1 cellular context compared by ENCODE assay signal in genomic region chr9:131630206-131630831, GRCh38.
TF ChIP-seq lines count a peak whose summit lies in the region.

No MANE protein-coding gene starts in this region.

TF ChIP-seq in GM12878, 131 proteins besides CTCF, POLR2A, EP300 and RAD21 (continued from another document):
- no peak; the same call in 1 of the 2 replicates for TF ChIP-seq NKRF (conservative IDR thresholded peaks at IDR 0.05)
- TF ChIP-seq TCF7 (IDR thresholded peaks at IDR 0.05; ENCODE audit: borderline replicate concordance): peak; percentile 59; the same call in 1 of the 2 replicates
- TF ChIP-seq ZZZ3 (IDR thresholded peaks at IDR 0.05; ENCODE audit: control insufficient read depth, insufficient read length, low read depth): no peak
- TF ChIP-seq SMC3 (IDR thresholded peaks at IDR 0.05; ENCODE audit: borderline replicate concordance, low read length): peak; percentile 12; the same call in 1 of the 2 replicates
- TF ChIP-seq IKZF1 (conservative IDR thresholded peaks at IDR 0.05): peak; percentile 99
- peak; percentile 63; the same call in 1 of the 2 replicates for TF ChIP-seq PML (IDR thresholded peaks at IDR 0.05; ENCODE audit: low read length)
- peak in 1 of 2 experiments; percentile 98; a peak in 2 of 4 replicates for TF ChIP-seq ETV6 (conservative IDR thresholded peaks at IDR 0.05 in 1 of 2, IDR thresholded peaks at IDR 0.05 in 1 of 2; ENCODE audit: borderline replicate concordance in 1 of 2, low read depth in 1 of 2)
- TF ChIP-seq ZBTB40 (IDR thresholded peaks at IDR 0.05; ENCODE audit: borderline replicate concordance): no peak
- peak; percentile 74 for TF ChIP-seq NR2F1 (conservative IDR thresholded peaks at IDR 0.05)
- TF ChIP-seq CREB1 (IDR thresholded peaks at IDR 0.05; ENCODE audit: low read depth): peak; percentile 83
- TF ChIP-seq ATF7 (IDR thresholded peaks at IDR 0.05; ENCODE audit: low read depth): peak; percentile 94
- peak; percentile 77 for TF ChIP-seq E2F8 (IDR thresholded peaks at IDR 0.05; ENCODE audit: low read depth, partially characterized antibody)
- TF ChIP-seq TCF3 (IDR thresholded peaks at IDR 0.05; ENCODE audit: borderline replicate concordance, insufficient read depth, low read depth, low read length): peak; percentile 77
- peak; percentile 91 for TF ChIP-seq DPF2 (IDR thresholded peaks at IDR 0.05)
- peak; percentile 85 for TF ChIP-seq ZNF687 (IDR thresholded peaks at IDR 0.05)
- peak; percentile 99 for TF ChIP-seq EED (IDR thresholded peaks at IDR 0.05; ENCODE audit: low read depth)
- no peak for TF ChIP-seq ZBTB11 (CRISPR knock-in tag; IDR thresholded peaks at IDR 0.05)
- TF ChIP-seq ZBED1 (IDR thresholded peaks at IDR 0.05; ENCODE audit: borderline replicate concordance): peak; percentile 96
- TF ChIP-seq MEF2B (IDR thresholded peaks at IDR 0.05; ENCODE audit: partially characterized antibody, poor library complexity, severe bottlenecking): peak; percentile 78
- no peak for TF ChIP-seq FOXK2 (IDR thresholded peaks at IDR 0.05)
- TF ChIP-seq NFIC (IDR thresholded peaks at IDR 0.05; ENCODE audit: low read depth, low read length): peak; percentile 98
- TF ChIP-seq JUNB (IDR thresholded peaks at IDR 0.05): peak; percentile 92
- TF ChIP-seq POU2F2 (IDR thresholded peaks at IDR 0.05; ENCODE audit: borderline replicate concordance, low read depth, low read length): peak; percentile 93
- TF ChIP-seq RELA (IDR thresholded peaks at IDR 0.05; ENCODE audit: borderline replicate concordance, partially characterized antibody): peak; percentile 96
- TF ChIP-seq RAD51 (IDR thresholded peaks at IDR 0.05): peak; percentile 37; the same call in 1 of the 2 replicates
- TF ChIP-seq IRF4 (IDR thresholded peaks at IDR 0.05; ENCODE audit: low read depth, low read length): peak; percentile 87
